ENCODE assay signal across 1 cellular context in the genomic region with DNA sequence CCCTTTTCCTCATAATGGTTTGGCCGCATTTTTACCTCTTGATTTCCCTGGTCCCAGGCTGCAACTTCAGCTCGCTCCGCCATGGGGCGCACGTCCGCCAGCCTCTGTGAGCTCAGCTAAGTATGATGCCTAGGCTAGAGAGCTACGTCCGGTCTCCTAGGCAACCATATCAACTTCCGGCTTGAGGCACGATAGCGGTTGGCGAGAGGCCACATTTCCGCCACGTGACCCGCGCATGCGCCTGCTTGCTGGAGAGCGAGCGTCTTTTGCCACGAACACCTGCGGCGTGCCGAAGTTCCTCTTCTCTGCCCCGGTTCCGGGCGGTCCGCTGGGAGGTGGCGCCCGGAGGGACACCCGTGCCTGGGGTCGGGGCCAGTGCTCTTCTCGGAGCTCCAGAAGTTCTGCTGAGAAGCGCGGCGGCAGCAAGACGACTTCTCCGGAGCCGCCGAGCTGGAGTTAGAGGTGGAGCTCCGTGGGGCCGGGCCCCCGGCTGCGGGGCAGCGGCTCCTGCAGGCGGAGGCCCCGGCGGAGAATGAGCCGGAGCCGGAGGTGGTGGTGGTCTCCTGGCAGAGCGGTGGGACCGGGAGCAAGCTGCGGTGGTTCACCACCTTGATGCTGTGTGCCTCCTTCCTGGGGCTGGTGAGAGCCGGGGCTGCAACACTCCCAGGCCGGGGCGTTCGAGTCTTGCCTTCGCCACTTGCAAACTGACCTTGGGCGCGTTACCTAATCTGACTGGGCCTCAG.
A peak's percentile ranks its signal among the peaks of the same experiment; 100 is the strongest.
TF ChIP-seq lines count a peak whose summit lies in the region.

No MANE protein-coding gene starts in this region.

TF ChIP-seq in HEK293, 187 proteins besides CTCF, POLR2A, EP300 and RAD21 (continued from another document and continues in another):
- TF ChIP-seq, protein P1, sequence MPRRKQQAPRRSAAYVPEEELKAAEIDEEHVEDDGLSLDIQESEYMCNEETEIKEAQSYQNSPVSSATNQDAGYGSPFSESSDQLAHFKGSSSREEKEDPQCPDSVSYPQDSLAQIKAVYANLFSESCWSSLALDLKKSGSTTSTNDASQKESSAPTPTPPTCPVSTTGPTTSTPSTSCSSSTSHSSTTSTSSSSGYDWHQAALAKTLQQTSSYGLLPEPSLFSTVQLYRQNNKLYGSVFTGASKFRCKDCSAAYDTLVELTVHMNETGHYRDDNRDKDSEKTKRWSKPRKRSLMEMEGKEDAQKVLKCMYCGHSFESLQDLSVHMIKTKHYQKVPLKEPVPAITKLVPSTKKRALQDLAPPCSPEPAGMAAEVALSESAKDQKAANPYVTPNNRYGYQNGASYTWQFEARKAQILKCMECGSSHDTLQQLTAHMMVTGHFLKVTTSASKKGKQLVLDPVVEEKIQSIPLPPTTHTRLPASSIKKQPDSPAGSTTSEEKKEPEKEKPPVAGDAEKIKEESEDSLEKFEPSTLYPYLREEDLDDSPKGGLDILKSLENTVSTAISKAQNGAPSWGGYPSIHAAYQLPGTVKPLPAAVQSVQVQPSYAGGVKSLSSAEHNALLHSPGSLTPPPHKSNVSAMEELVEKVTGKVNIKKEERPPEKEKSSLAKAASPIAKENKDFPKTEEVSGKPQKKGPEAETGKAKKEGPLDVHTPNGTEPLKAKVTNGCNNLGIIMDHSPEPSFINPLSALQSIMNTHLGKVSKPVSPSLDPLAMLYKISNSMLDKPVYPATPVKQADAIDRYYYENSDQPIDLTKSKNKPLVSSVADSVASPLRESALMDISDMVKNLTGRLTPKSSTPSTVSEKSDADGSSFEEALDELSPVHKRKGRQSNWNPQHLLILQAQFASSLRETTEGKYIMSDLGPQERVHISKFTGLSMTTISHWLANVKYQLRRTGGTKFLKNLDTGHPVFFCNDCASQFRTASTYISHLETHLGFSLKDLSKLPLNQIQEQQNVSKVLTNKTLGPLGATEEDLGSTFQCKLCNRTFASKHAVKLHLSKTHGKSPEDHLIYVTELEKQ (tag by site-specific recombination; IDR thresholded peaks at IDR 0.05; ENCODE audit: borderline replicate concordance), result no peak
- no peak for TF ChIP-seq ZNF48 (tag by site-specific recombination; IDR thresholded peaks at IDR 0.05)
- no peak for TF ChIP-seq ZNF837 (tag by site-specific recombination; IDR thresholded peaks at IDR 0.05)
- peak; percentile 73; the same call in 1 of the 2 replicates for TF ChIP-seq ZIC2 (tag by site-specific recombination; IDR thresholded peaks at IDR 0.05)
- no peak for TF ChIP-seq ZNF548 (tag by site-specific recombination; IDR thresholded peaks at IDR 0.05)
- no peak for TF ChIP-seq ZNF626 (tag by site-specific recombination; IDR thresholded peaks at IDR 0.05)
- TF ChIP-seq, protein P2, sequence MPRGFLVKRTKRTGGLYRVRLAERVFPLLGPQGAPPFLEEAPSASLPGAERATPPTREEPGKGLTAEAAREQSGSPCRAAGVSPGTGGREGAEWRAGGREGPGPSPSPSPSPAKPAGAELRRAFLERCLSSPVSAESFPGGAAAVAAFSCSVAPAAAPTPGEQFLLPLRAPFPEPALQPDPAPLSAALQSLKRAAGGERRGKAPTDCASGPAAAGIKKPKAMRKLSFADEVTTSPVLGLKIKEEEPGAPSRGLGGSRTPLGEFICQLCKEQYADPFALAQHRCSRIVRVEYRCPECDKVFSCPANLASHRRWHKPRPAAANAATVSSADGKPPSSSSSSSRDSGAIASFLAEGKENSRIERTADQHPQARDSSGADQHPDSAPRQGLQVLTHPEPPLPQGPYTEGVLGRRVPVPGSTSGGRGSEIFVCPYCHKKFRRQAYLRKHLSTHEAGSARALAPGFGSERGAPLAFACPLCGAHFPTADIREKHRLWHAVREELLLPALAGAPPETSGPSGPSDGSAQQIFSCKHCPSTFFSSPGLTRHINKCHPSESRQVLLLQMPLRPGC (tag by site-specific recombination; IDR thresholded peaks at IDR 0.05), result no peak
- no peak for TF ChIP-seq PRDM1 (tag by site-specific recombination; IDR thresholded peaks at IDR 0.05)
- no peak for TF ChIP-seq KLF1 (tag by site-specific recombination; IDR thresholded peaks at IDR 0.05)
- peak; percentile 70 for TF ChIP-seq SP2 (tag by site-specific recombination; IDR thresholded peaks at IDR 0.05)
- peak; percentile 49; the same call in 1 of the 2 replicates for TF ChIP-seq SP3 (tag by site-specific recombination; IDR thresholded peaks at IDR 0.05)
- TF ChIP-seq ZBTB48 (tag by site-specific recombination; IDR thresholded peaks at IDR 0.05), result no peak
- no peak; the same call in 1 of the 2 replicates for TF ChIP-seq ZNF585B (tag by site-specific recombination; IDR thresholded peaks at IDR 0.05)
- TF ChIP-seq ZNF830 (tag by site-specific recombination; IDR thresholded peaks at IDR 0.05; ENCODE audit: low read depth), result no peak
- no peak for TF ChIP-seq TCF7L2 (IDR thresholded peaks at IDR 0.05; ENCODE audit: borderline replicate concordance, low read depth, low read length)
- TF ChIP-seq, protein P3, sequence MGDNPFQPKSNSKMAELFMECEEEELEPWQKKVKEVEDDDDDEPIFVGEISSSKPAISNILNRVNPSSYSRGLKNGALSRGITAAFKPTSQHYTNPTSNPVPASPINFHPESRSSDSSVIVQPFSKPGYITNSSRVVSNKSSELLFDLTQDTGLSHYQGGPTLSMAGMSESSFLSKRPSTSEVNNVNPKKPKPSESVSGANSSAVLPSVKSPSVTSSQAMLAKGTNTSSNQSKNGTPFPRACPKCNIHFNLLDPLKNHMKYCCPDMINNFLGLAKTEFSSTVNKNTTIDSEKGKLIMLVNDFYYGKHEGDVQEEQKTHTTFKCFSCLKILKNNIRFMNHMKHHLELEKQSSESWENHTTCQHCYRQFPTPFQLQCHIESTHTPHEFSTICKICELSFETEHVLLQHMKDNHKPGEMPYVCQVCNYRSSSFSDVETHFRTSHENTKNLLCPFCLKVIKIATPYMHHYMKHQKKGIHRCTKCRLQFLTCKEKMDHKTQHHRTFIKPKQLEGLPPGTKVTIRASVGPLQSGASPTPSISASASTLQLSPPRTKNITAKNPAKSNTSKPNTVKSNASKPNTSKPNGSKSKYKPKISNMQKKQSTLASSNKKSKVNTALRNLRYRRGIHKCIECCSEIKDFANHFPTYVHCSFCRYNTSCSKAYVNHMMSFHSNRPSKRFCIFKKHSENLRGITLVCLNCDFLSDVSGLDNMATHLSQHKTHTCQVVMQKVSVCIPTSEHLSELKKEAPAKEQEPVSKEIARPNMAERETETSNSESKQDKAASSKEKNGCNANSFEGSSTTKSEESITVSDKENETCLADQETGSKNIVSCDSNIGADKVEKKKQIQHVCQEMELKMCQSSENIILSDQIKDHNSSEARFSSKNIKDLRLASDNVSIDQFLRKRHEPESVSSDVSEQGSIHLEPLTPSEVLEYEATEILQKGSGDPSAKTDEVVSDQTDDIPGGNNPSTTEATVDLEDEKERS (tag by site-specific recombination; IDR thresholded peaks at IDR 0.05), result peak; percentile 61; the same call in 1 of the 2 replicates
- TF ChIP-seq YY2 (tag by site-specific recombination; IDR thresholded peaks at IDR 0.05), result no peak
- TF ChIP-seq ZNF132 (tag by site-specific recombination; IDR thresholded peaks at IDR 0.05; ENCODE audit: borderline replicate concordance), result no peak
- TF ChIP-seq ZNF175 (tag by site-specific recombination; IDR thresholded peaks at IDR 0.05), result no peak
- TF ChIP-seq ZNF610 (tag by site-specific recombination; IDR thresholded peaks at IDR 0.05; ENCODE audit: borderline replicate concordance), result 0 out of 2 replicates have a peak, but pooled peaks have one; percentile 29
- TF ChIP-seq HOXC10 (CRISPR knock-in tag; IDR thresholded peaks at IDR 0.05), result no peak
- peak; percentile 59 for TF ChIP-seq SP7 (tag by site-specific recombination; IDR thresholded peaks at IDR 0.05)
- TF ChIP-seq, protein P4, sequence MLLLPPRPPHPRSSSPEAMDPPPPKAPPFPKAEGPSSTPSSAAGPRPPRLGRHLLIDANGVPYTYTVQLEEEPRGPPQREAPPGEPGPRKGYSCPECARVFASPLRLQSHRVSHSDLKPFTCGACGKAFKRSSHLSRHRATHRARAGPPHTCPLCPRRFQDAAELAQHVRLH (tag by site-specific recombination; IDR thresholded peaks at IDR 0.05), result no peak
- TF ChIP-seq KLF7 (tag by site-specific recombination; IDR thresholded peaks at IDR 0.05; ENCODE audit: borderline replicate concordance), result no peak
- no peak for TF ChIP-seq IKZF3 (tag by site-specific recombination; IDR thresholded peaks at IDR 0.05)
- TF ChIP-seq ZNF521 (tag by site-specific recombination; IDR thresholded peaks at IDR 0.05), result no peak
- no peak for TF ChIP-seq ZNF707 (tag by site-specific recombination; IDR thresholded peaks at IDR 0.05)
- TF ChIP-seq ZNF623 (tag by site-specific recombination; IDR thresholded peaks at IDR 0.05), result no peak
- TF ChIP-seq, protein P5, sequence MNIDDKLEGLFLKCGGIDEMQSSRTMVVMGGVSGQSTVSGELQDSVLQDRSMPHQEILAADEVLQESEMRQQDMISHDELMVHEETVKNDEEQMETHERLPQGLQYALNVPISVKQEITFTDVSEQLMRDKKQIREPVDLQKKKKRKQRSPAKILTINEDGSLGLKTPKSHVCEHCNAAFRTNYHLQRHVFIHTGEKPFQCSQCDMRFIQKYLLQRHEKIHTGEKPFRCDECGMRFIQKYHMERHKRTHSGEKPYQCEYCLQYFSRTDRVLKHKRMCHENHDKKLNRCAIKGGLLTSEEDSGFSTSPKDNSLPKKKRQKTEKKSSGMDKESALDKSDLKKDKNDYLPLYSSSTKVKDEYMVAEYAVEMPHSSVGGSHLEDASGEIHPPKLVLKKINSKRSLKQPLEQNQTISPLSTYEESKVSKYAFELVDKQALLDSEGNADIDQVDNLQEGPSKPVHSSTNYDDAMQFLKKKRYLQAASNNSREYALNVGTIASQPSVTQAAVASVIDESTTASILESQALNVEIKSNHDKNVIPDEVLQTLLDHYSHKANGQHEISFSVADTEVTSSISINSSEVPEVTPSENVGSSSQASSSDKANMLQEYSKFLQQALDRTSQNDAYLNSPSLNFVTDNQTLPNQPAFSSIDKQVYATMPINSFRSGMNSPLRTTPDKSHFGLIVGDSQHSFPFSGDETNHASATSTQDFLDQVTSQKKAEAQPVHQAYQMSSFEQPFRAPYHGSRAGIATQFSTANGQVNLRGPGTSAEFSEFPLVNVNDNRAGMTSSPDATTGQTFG (tag by site-specific recombination; IDR thresholded peaks at IDR 0.05; ENCODE audit: borderline replicate concordance), result no peak
- peak; percentile 92 for TF ChIP-seq SCRT2 (tag by site-specific recombination; IDR thresholded peaks at IDR 0.05)
- TF ChIP-seq, protein P6, sequence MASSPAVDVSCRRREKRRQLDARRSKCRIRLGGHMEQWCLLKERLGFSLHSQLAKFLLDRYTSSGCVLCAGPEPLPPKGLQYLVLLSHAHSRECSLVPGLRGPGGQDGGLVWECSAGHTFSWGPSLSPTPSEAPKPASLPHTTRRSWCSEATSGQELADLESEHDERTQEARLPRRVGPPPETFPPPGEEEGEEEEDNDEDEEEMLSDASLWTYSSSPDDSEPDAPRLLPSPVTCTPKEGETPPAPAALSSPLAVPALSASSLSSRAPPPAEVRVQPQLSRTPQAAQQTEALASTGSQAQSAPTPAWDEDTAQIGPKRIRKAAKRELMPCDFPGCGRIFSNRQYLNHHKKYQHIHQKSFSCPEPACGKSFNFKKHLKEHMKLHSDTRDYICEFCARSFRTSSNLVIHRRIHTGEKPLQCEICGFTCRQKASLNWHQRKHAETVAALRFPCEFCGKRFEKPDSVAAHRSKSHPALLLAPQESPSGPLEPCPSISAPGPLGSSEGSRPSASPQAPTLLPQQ (tag by site-specific recombination; IDR thresholded peaks at IDR 0.05), result peak; percentile 82; the same call in 1 of the 2 replicates
- TF ChIP-seq ZNF544 (tag by site-specific recombination; IDR thresholded peaks at IDR 0.05), result no peak
- TF ChIP-seq ZNF529 (tag by site-specific recombination; IDR thresholded peaks at IDR 0.05; ENCODE audit: insufficient replicate concordance), result no peak
- peak; percentile 27; the same call in 1 of the 2 replicates for TF ChIP-seq OVOL3 (tag by site-specific recombination; IDR thresholded peaks at IDR 0.05)
- TF ChIP-seq ZNF112 (tag by site-specific recombination; IDR thresholded peaks at IDR 0.05), result no peak
- TF ChIP-seq BCL11A (tag by site-specific recombination; IDR thresholded peaks at IDR 0.05; ENCODE audit: low read depth), result no peak
- TF ChIP-seq, protein P7, sequence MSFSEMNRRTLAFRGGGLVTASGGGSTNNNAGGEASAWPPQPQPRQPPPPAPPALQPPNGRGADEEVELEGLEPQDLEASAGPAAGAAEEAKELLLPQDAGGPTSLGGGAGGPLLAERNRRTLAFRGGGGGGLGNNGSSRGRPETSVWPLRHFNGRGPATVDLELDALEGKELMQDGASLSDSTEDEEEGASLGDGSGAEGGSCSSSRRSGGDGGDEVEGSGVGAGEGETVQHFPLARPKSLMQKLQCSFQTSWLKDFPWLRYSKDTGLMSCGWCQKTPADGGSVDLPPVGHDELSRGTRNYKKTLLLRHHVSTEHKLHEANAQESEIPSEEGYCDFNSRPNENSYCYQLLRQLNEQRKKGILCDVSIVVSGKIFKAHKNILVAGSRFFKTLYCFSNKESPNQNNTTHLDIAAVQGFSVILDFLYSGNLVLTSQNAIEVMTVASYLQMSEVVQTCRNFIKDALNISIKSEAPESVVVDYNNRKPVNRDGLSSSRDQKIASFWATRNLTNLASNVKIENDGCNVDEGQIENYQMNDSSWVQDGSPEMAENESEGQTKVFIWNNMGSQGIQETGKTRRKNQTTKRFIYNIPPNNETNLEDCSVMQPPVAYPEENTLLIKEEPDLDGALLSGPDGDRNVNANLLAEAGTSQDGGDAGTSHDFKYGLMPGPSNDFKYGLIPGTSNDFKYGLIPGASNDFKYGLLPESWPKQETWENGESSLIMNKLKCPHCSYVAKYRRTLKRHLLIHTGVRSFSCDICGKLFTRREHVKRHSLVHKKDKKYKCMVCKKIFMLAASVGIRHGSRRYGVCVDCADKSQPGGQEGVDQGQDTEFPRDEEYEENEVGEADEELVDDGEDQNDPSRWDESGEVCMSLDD (tag by site-specific recombination; IDR thresholded peaks at IDR 0.05), result no peak
- TF ChIP-seq RBAK (tag by site-specific recombination; IDR thresholded peaks at IDR 0.05), result no peak; the same call in 1 of the 2 replicates
- TF ChIP-seq, protein P8, sequence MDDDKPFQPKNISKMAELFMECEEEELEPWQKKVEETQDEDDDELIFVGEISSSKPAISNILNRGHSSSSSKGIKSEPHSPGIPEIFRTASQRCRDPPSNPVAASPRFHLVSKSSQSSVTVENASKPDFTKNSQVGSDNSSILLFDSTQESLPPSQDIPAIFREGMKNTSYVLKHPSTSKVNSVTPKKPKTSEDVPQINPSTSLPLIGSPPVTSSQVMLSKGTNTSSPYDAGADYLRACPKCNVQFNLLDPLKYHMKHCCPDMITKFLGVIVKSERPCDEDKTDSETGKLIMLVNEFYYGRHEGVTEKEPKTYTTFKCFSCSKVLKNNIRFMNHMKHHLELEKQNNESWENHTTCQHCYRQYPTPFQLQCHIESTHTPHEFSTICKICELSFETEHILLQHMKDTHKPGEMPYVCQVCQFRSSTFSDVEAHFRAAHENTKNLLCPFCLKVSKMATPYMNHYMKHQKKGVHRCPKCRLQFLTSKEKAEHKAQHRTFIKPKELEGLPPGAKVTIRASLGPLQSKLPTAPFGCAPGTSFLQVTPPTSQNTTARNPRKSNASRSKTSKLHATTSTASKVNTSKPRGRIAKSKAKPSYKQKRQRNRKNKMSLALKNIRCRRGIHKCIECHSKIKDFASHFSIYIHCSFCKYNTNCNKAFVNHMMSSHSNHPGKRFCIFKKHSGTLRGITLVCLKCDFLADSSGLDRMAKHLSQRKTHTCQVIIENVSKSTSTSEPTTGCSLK (tag by site-specific recombination; IDR thresholded peaks at IDR 0.05), result no peak
